Comparison of ENCODE assay signal across 8 cellular contexts in genomic region chr12:120584343-120585149, GRCh38. TPM values are rescaled to one million over a fixed set of nuclear protein-coding genes. Genes with fewer than 3 reads are reported as not detected.
DNase-seq lines count a peak whose midpoint lies in the region; ATAC-seq lines count a peak whose summit lies in the region.

No MANE protein-coding gene starts in this region.

- DNase-seq in ELF-1 (ENCODE audit: low read depth, low spot score) (peak; percentile 71), NCI-H146 treated with DMSO at 0.1 percent for 48 hours (lab: John Stamatoyannopoulos, UW; ENCODE audit: unreplicated experiment) (peak; percentile 56)
- DNase-seq in activated CD4-positive, alpha-beta T cell treated with anti-CD3 and anti-CD28 coated beads, Interleukin-2, amount 50 U/mL, for 1 hour = peak; percentile 58
- peak; percentile 7 for DNase-seq in stimulated activated CD8-positive, alpha-beta memory T cell treated with anti-CD3 and anti-CD28 coated beads, Interleukin-15, amount 100 ng/mL, for 1 hour (ENCODE audit: low read depth)

- 4 to 5% methylated on average over 65 of the region's 65 CpGs for WGBS in ectodermal cell, 2 experiments
- WGBS in mesodermal cell (ENCODE audit: insufficient coverage in 2 of 2), 2 experiments = 3 to 7% methylated on average over 45 to 61 of the region's 65 CpGs

- H3K9me3 ChIP-seq in ectodermal cell (ENCODE audit: control insufficient read depth, low read length) = no peaks in the 10 kb centered on the region
- H3K9me3 ChIP-seq in mesodermal cell (ENCODE audit: control insufficient read depth, low read length) = no peaks in the 10 kb centered on the region

- H3K27me3 ChIP-seq in ectodermal cell (ENCODE audit: control insufficient read depth, insufficient read depth, low read length, poor library complexity, severe bottlenecking) = peaks cover 22% of the 10 kb centered on the region

- H3K4me1 ChIP-seq in ectodermal cell (ENCODE audit: control insufficient read depth, insufficient read depth, low read length) (peaks cover 4% of the 10 kb centered on the region), mesodermal cell (ENCODE audit: control insufficient read depth, insufficient read depth, low read length, poor library complexity, severe bottlenecking) (peaks cover 4% of the 10 kb centered on the region)

- H3K4me3 ChIP-seq in ectodermal cell (ENCODE audit: insufficient read depth, low read depth, low read length) = peak overlapping the region; percentile 29
- peak overlapping the region; percentile 27 for H3K4me3 ChIP-seq in mesodermal cell (ENCODE audit: extremely low read depth, insufficient read depth, low read length, poor library complexity, severe bottlenecking)

- no peak for ATAC-seq in HG03378 (IDR thresholded peaks at IDR 0.05; ENCODE audit: unreplicated experiment)
- ATAC-seq in GM19463 (IDR thresholded peaks at IDR 0.05; ENCODE audit: unreplicated experiment) = no peak

- H3K36me3 ChIP-seq in ectodermal cell (ENCODE audit: control insufficient read depth, insufficient read depth, low read length) = peaks cover 2% of the 10 kb centered on the region
- H3K36me3 ChIP-seq in mesodermal cell (ENCODE audit: control insufficient read depth, insufficient read depth, low read length) = peaks cover under 1% of the 10 kb centered on the region

- H3K27ac ChIP-seq in ectodermal cell (ENCODE audit: insufficient read depth, low read depth, low read length, poor library complexity, severe bottlenecking) (no peak overlapping the region), mesodermal cell (ENCODE audit: low read depth, low read length, severe bottlenecking) (no peak overlapping the region)

RNA-seq across cellular contexts. Expression of gene POP5, which starts 3.3 kb away (rescaled TPM):
- 62.2 TPM for polyA plus RNA-seq in ectodermal cell (2013, experiment 1 of 4)
- polyA plus RNA-seq in ectodermal cell (2013, experiment 2 of 4) = 65.7 TPM
- polyA plus RNA-seq in ectodermal cell (2013, experiment 3 of 4) = 54.5 TPM
- polyA plus RNA-seq in ectodermal cell (2013, experiment 4 of 4) = 66.1 TPM
- polyA plus RNA-seq in mesodermal cell (2013, experiment 1 of 2) = 23.1 TPM
- polyA plus RNA-seq in mesodermal cell (2013, experiment 2 of 2) = 20.9 TPM

RNA-seq across cellular contexts. Expression of gene RNF10, which starts 50.4 kb away (rescaled TPM):
- 153 TPM for polyA plus RNA-seq in ectodermal cell (2013, experiment 1 of 4)
- polyA plus RNA-seq in ectodermal cell (2013, experiment 2 of 4) = 156 TPM
- 105 TPM for polyA plus RNA-seq in ectodermal cell (2013, experiment 3 of 4)
- polyA plus RNA-seq in ectodermal cell (2013, experiment 4 of 4) = 124 TPM
- polyA plus RNA-seq in mesodermal cell (2013, experiment 1 of 2) = 119 TPM
- 116 TPM for polyA plus RNA-seq in mesodermal cell (2013, experiment 2 of 2)

RNA-seq across cellular contexts. Expression of gene COQ5, which starts 55.6 kb away (rescaled TPM):
- polyA plus RNA-seq in ectodermal cell (2013, experiment 1 of 4) = 61.6 TPM
- polyA plus RNA-seq in ectodermal cell (2013, experiment 2 of 4) = 56.3 TPM
- polyA plus RNA-seq in ectodermal cell (2013, experiment 3 of 4) = 51.2 TPM
- polyA plus RNA-seq in ectodermal cell (2013, experiment 4 of 4) = 58.4 TPM
- polyA plus RNA-seq in mesodermal cell (2013, experiment 1 of 2) = 54.7 TPM
- 54.7 TPM for polyA plus RNA-seq in mesodermal cell (2013, experiment 2 of 2)

RNA-seq across cellular contexts. Expression of gene CABP1, which starts 55.9 kb away (rescaled TPM):
- 2.3 TPM for polyA plus RNA-seq in ectodermal cell (2013, experiment 1 of 4)
- polyA plus RNA-seq in ectodermal cell (2013, experiment 2 of 4) = 1.5 TPM
- 1.5 TPM for polyA plus RNA-seq in ectodermal cell (2013, experiment 3 of 4)
- 1.9 TPM for polyA plus RNA-seq in ectodermal cell (2013, experiment 4 of 4)
- 0.66 TPM for polyA plus RNA-seq in mesodermal cell (2013, experiment 1 of 2)
- polyA plus RNA-seq in mesodermal cell (2013, experiment 2 of 2) = 0.35 TPM

Comparison
In these comparisons a context has a peak if more than half of its experiments do, and no peak if none do; other contexts are left out.
1. DNase-seq: peak in every context shown above with its lines; median percentile 71 in ELF-1; 58 in activated CD4-positive, alpha-beta T cell treated with anti-CD3 and anti-CD28 coated beads, Interleukin-2, amount 50 U/mL, for 1 hour; 56 in NCI-H146 treated with DMSO at 0.1 percent for 48 hours; 7 in stimulated activated CD8-positive, alpha-beta memory T cell treated with anti-CD3 and anti-CD28 coated beads, Interleukin-15, amount 100 ng/mL, for 1 hour.